ENCODE assay signal across 31 cellular contexts in genomic region chr2:49122107-49122506, GRCh38. TPM values are rescaled to one million over a fixed set of nuclear protein-coding genes. Genes with fewer than 3 reads are reported as not detected.
"Had no signal": no experiment of that assay in that cellular context is flagged by ENCODE, and none has a peak within 500 bp of the region (broad histone marks: within the 10 kb centered on the region; RNA-seq: fewer than 3 reads in every experiment).

No MANE protein-coding gene starts in this region.

- H3K36me3 ChIP-seq: adrenal gland, ascending aorta, brain microvascular endothelial cell, breast epithelium, cardiac muscle cell had no signal

- H3K27me3 ChIP-seq: adrenal gland, ascending aorta, body of pancreas, brain microvascular endothelial cell, breast epithelium, cardiac muscle cell had no signal

- H3K27ac ChIP-seq: adrenal gland, ascending aorta, body of pancreas, brain microvascular endothelial cell, breast epithelium, cardiac muscle cell had no signal

- H3K9me3 ChIP-seq: adrenal gland, ascending aorta, body of pancreas, breast epithelium had no signal

- H3K4me3 ChIP-seq: adrenal gland, ascending aorta, body of pancreas, breast epithelium, cardiac muscle cell had no signal

- DNase-seq: activated effector memory CD4-positive, alpha-beta T cell treated with anti-CD3 and anti-CD28 coated beads, Interleukin-2, amount 50 U/mL, for 16 hours; activated effector memory CD4-positive, alpha-beta T cell treated with Interleukin-2 at 50 U/mL for 16 hours; activated gamma-delta T cell; activated gamma-delta T cell treated with Interleukin-2 at 50 U/mL for 16 hours; activated naive CD4-positive, alpha-beta T cell; activated naive CD4-positive, alpha-beta T cell treated with anti-CD3 and anti-CD28 coated beads for 36 hours; activated naive CD4-positive, alpha-beta T cell treated with anti-CD3 and anti-CD28 coated beads, Interleukin-2, amount 10 ng/mL, durations not matched to agents 7 days and 5 days; activated naive CD4-positive, alpha-beta T cell treated with anti-CD3 and anti-CD28 coated beads, Interleukin-2, amount 50 U/mL, for 16 hours; activated naive CD4-positive, alpha-beta T cell treated with Interleukin-2 at 50 U/mL for 16 hours; activated naive CD8-positive, alpha-beta T cell treated with anti-CD3 and anti-CD28 coated beads for 36 hours; activated naive CD8-positive, alpha-beta T cell treated with anti-CD3 and anti-CD28 coated beads, Interleukin-2, amount 10 ng/mL, durations not matched to agents 7 days and 5 days; activated naive CD8-positive, alpha-beta T cell treated with anti-CD3 and anti-CD28 coated beads, Interleukin-2, amount 50 U/mL, for 24 hours; activated T-cell treated with anti-CD3 and anti-CD28 coated beads, Interleukin-2, amount 50 U/mL, for 1 hour; activated T-cell treated with anti-CD3 and anti-CD28 coated beads, Interleukin-2, amount 50 U/mL, for 24 hours; activated T-cell treated with anti-CD3 and anti-CD28 coated beads, Interleukin-2, amount 50 U/mL, for 4 hours; activated T-cell treated with anti-CD3 and anti-CD28 coated beads, Interleukin-2, amount 50 U/mL, for 48 hours; activated T-cell treated with anti-CD3 and anti-CD28 coated beads, Interleukin-2, amount 50 U/mL, for 72 hours; adrenal gland; amniotic stem cell; amygdala; anterior cingulate cortex; aorta; body of pancreas; brain microvascular endothelial cell; caudate nucleus; central memory CD4-positive, alpha-beta T cell; cerebellar nuclear complex had no signal

RNA-seq across cellular contexts. Expression of gene FSHR, which starts 32.2 kb away (rescaled TPM):
- polyA plus RNA-seq: adipose tissue, adrenal gland, aorta had no signal
